ENCODE assay signal across 23 cellular contexts in the genomic region with DNA sequence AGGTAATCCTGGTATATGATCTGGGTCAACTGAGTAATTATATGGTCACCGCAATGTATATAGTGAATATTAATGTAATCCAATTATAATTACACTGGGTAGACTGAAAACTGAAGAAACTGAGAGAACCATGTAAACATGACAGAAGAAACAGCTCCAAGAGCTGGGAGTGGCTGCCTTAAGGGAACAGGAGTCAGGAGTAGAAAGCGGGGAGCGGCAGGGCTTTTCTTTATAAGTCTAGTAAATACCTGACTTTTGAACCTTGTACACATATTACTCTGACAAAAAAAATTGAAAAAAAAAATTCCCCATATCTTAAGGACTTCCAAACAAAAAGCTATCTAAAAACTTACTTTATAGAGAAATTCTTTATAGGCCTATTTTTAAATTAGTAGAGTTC.
"Had no signal": no experiment of that assay in that cellular context is flagged by ENCODE, and none has a peak within 500 bp of the region (broad histone marks: within the 10 kb centered on the region; RNA-seq: fewer than 3 reads in every experiment).

No MANE protein-coding gene starts in this region.

- H3K4me1 ChIP-seq: esophagus muscularis mucosa, left lung, sigmoid colon, tibial nerve, upper lobe of right lung, uterus had no signal

- H3K27ac ChIP-seq: coronary artery, esophagus muscularis mucosa, left lung, ovary, psoas muscle, sigmoid colon, spleen, thoracic aorta, tibial nerve, upper lobe of right lung, uterus had no signal

- DNase-seq: dermis blood vessel endothelial cell; effector memory CD4-positive, alpha-beta T cell; head of caudate nucleus; kidney; left lung; mesenchymal stem cell; naive thymus-derived CD4-positive, alpha-beta T cell; occipital lobe; psoas muscle; right cardiac atrium; sigmoid colon; spleen; stimulated activated CD4-positive, alpha-beta T cell treated with anti-CD3 and anti-CD28 coated beads, Interleukin-4, amount 100 ng/mL, for 4 hours; stimulated activated naive B cell treated with anti-CD40 and anti-IgM and Interleukin-4, amounts not matched to agents 10 μg/mL and 1 μg/mL and 100 μg/mL, for 72 hours; upper lobe of right lung; uterus had no signal

- H3K4me3 Mint-ChIP-seq: mesothelial cell of epicardium; naive thymus-derived CD4-positive, alpha-beta T cell; stimulated activated naive B cell treated with anti-CD40 and anti-IgM and Interleukin-4, amounts not matched to agents 10 μg/mL and 1 μg/mL and 100 μg/mL, for 72 hours; stimulated activated naive CD8-positive, alpha-beta T cell treated with anti-CD3 and anti-CD28 coated beads, Interleukin-15, Interleukin-2, amounts not matched to agents 100 ng/mL and 50 ng/mL, for 24 hours had no signal

- H3K27ac Mint-ChIP-seq: mesothelial cell of epicardium; stimulated activated naive B cell treated with anti-CD40 and anti-IgM and Interleukin-4, amounts not matched to agents 10 μg/mL and 1 μg/mL and 100 μg/mL, for 72 hours; stimulated activated naive CD8-positive, alpha-beta T cell treated with anti-CD3 and anti-CD28 coated beads, Interleukin-15, Interleukin-2, amounts not matched to agents 100 ng/mL and 50 ng/mL, for 24 hours had no signal

- H3K9me3 ChIP-seq: esophagus muscularis mucosa, left lung, ovary, psoas muscle, sigmoid colon, spleen, thoracic aorta, tibial nerve, upper lobe of right lung, uterus had no signal

- H3K9me3 Mint-ChIP-seq: mesothelial cell of epicardium; naive thymus-derived CD4-positive, alpha-beta T cell; stimulated activated naive B cell treated with anti-CD40 and anti-IgM and Interleukin-4, amounts not matched to agents 10 μg/mL and 1 μg/mL and 100 μg/mL, for 72 hours; stimulated activated naive CD8-positive, alpha-beta T cell treated with anti-CD3 and anti-CD28 coated beads, Interleukin-15, Interleukin-2, amounts not matched to agents 100 ng/mL and 50 ng/mL, for 24 hours had no signal

- H3K27me3 ChIP-seq: esophagus muscularis mucosa, left lung, ovary, sigmoid colon, spleen, tibial nerve, upper lobe of right lung, uterus had no signal

- H3K4me3 ChIP-seq: coronary artery, esophagus muscularis mucosa, left lung, ovary, psoas muscle, sigmoid colon, spleen, thoracic aorta, tibial nerve, upper lobe of right lung, uterus had no signal

- H3K27me3 Mint-ChIP-seq: naive thymus-derived CD4-positive, alpha-beta T cell; stimulated activated naive B cell treated with anti-CD40 and anti-IgM and Interleukin-4, amounts not matched to agents 10 μg/mL and 1 μg/mL and 100 μg/mL, for 72 hours; stimulated activated naive CD8-positive, alpha-beta T cell treated with anti-CD3 and anti-CD28 coated beads, Interleukin-15, Interleukin-2, amounts not matched to agents 100 ng/mL and 50 ng/mL, for 24 hours had no signal

- H3K36me3 ChIP-seq: ovary, uterus had no signal

- ATAC-seq: left lung; naive thymus-derived CD4-positive, alpha-beta T cell; psoas muscle; right cardiac atrium; stimulated activated naive B cell treated with anti-CD40 and anti-IgM and Interleukin-4, amounts not matched to agents 10 μg/mL and 1 μg/mL and 100 μg/mL, for 72 hours; upper lobe of right lung had no signal
